ENCODE assay signal across 31 cellular contexts in genomic region chr19:10325732-10326131, GRCh38. TPM values are rescaled to one million over a fixed set of nuclear protein-coding genes. Genes with fewer than 3 reads are reported as not detected.
"Had no signal": no experiment of that assay in that cellular context is flagged by ENCODE, and none has a peak within 500 bp of the region (broad histone marks: within the 10 kb centered on the region; RNA-seq: fewer than 3 reads in every experiment).

No MANE protein-coding gene starts in this region.

- H3K27me3 ChIP-seq: ascending aorta, esophagus muscularis mucosa, foreskin keratinocyte, gastrocnemius medialis, heart left ventricle had no signal

- H3K9me3 ChIP-seq: ascending aorta, esophagus muscularis mucosa, gastrocnemius medialis, heart left ventricle had no signal

- H3K4me3 ChIP-seq: ascending aorta, coronary artery, esophagus muscularis mucosa, gastrocnemius medialis, heart left ventricle had no signal

- DNase-seq: activated B cell treated with CpG ODN at 0.5 μM for 24 hours; activated CD4-positive, alpha-beta T cell treated with anti-CD3 and anti-CD28 coated beads for 48 hours; activated CD4-positive, alpha-beta T cell treated with anti-CD3 and anti-CD28 coated beads, Interleukin-2, amount 50 U/mL, for 1 hour; activated CD4-positive, alpha-beta T cell treated with anti-CD3 and anti-CD28 coated beads, Interleukin-2, amount 50 U/mL, for 48 hours; activated CD8-positive, alpha-beta memory T cell treated with anti-CD3 and anti-CD28 coated beads for 24 hours; activated CD8-positive, alpha-beta T cell treated with anti-CD3 and anti-CD28 coated beads for 36 hours; activated effector memory CD4-positive, alpha-beta T cell treated with Interleukin-2 at 50 U/mL for 16 hours; activated naive CD4-positive, alpha-beta T cell treated with anti-CD3 and anti-CD28 coated beads, Interleukin-2, amount 10 ng/mL, durations not matched to agents 7 days and 5 days; activated naive CD8-positive, alpha-beta T cell treated with anti-CD3 and anti-CD28 coated beads, Interleukin-2, amount 10 ng/mL, durations not matched to agents 7 days and 5 days; activated T-cell treated with anti-CD3 and anti-CD28 coated beads, Interleukin-2, amount 50 U/mL, for 4 hours; dermis blood vessel endothelial cell; effector CD4-positive, alpha-beta T cell; effector memory CD8-positive, alpha-beta T cell; erythroblast; foreskin keratinocyte; gastrocnemius medialis; glutamatergic neuron; heart left ventricle; T-helper 1 cell; T-helper 17 cell; T1000; WERI-Rb-1 had no signal

- H3K4me1 ChIP-seq: ascending aorta, foreskin keratinocyte, gastrocnemius medialis, heart left ventricle had no signal

- H3K9me3 Mint-ChIP-seq: activated B cell treated with CpG ODN at 0.5 μM for 24 hours; activated CD8-positive, alpha-beta T cell treated with anti-CD3 and anti-CD28 coated beads for 36 hours; activated naive CD4-positive, alpha-beta T cell treated with anti-CD3 and anti-CD28 coated beads, Interleukin-2, amount 10 ng/mL, durations not matched to agents 7 days and 5 days; activated naive CD4-positive, alpha-beta T cell treated with anti-CD3 and anti-CD28 coated beads, Interleukin-2, amount 50 U/mL, for 72 hours; activated naive CD8-positive, alpha-beta T cell treated with anti-CD3 and anti-CD28 coated beads, Interleukin-2, amount 10 ng/mL, durations not matched to agents 7 days and 5 days; activated T-cell treated with anti-CD3 and anti-CD28 coated beads, Interleukin-2, amount 50 U/mL, for 4 hours; activated T-helper 17 cell treated with anti-CD3 and anti-CD28 coated beads, Interleukin-2, amount 50 U/mL, for 72 hours; brain; central memory CD8-positive, alpha-beta T cell; effector memory CD8-positive, alpha-beta T cell; T-helper 2 cell treated with Interferon-gamma antibody and Interleukin-4, amounts not matched to agents 5 μg/mL and 100 μg/mL, for 36 hours had no signal

- H3K4me1 Mint-ChIP-seq: activated B cell treated with CpG ODN at 0.5 μM for 24 hours; activated T-helper 17 cell treated with anti-CD3 and anti-CD28 coated beads, Interleukin-2, amount 50 U/mL, for 72 hours; brain; central memory CD8-positive, alpha-beta T cell had no signal

- ATAC-seq: activated CD4-positive, CD25-positive, alpha-beta regulatory T cell treated with anti-CD3 and anti-CD28 coated beads, Interleukin-2, amount 50 U/mL, for 24 hours; activated CD8-positive, alpha-beta T cell treated with anti-CD3 and anti-CD28 coated beads for 36 hours; activated naive CD4-positive, alpha-beta T cell treated with anti-CD3 and anti-CD28 coated beads, Interleukin-2, amount 50 U/mL, for 72 hours; activated T-cell treated with anti-CD3 and anti-CD28 coated beads, Interleukin-2, amount 50 U/mL, for 4 hours; activated T-helper 17 cell treated with anti-CD3 and anti-CD28 coated beads, Interleukin-2, amount 50 U/mL, for 72 hours; effector memory CD8-positive, alpha-beta T cell; foreskin keratinocyte; gastrocnemius medialis; heart left ventricle; T-helper 17 cell had no signal

- H3K27ac Mint-ChIP-seq: activated B cell treated with CpG ODN at 0.5 μM for 24 hours; activated CD8-positive, alpha-beta T cell treated with anti-CD3 and anti-CD28 coated beads for 36 hours; activated naive CD4-positive, alpha-beta T cell treated with anti-CD3 and anti-CD28 coated beads, Interleukin-2, amount 10 ng/mL, durations not matched to agents 7 days and 5 days; activated naive CD8-positive, alpha-beta T cell treated with anti-CD3 and anti-CD28 coated beads, Interleukin-2, amount 10 ng/mL, durations not matched to agents 7 days and 5 days; activated T-helper 17 cell treated with anti-CD3 and anti-CD28 coated beads, Interleukin-2, amount 50 U/mL, for 72 hours; brain; T-helper 17 cell; T-helper 2 cell treated with Interferon-gamma antibody and Interleukin-4, amounts not matched to agents 5 μg/mL and 100 μg/mL, for 36 hours had no signal

- H3K27ac ChIP-seq: ascending aorta, coronary artery, esophagus muscularis mucosa, foreskin keratinocyte, gastrocnemius medialis, heart left ventricle, WERI-Rb-1 had no signal

- H3K4me3 Mint-ChIP-seq: activated B cell treated with CpG ODN at 0.5 μM for 24 hours; activated CD8-positive, alpha-beta T cell treated with anti-CD3 and anti-CD28 coated beads for 36 hours; activated naive CD4-positive, alpha-beta T cell treated with anti-CD3 and anti-CD28 coated beads, Interleukin-2, amount 10 ng/mL, durations not matched to agents 7 days and 5 days; activated naive CD8-positive, alpha-beta T cell treated with anti-CD3 and anti-CD28 coated beads, Interleukin-2, amount 10 ng/mL, durations not matched to agents 7 days and 5 days; activated T-cell treated with anti-CD3 and anti-CD28 coated beads, Interleukin-2, amount 50 U/mL, for 4 hours; activated T-helper 17 cell treated with anti-CD3 and anti-CD28 coated beads, Interleukin-2, amount 50 U/mL, for 72 hours; brain; central memory CD8-positive, alpha-beta T cell; effector memory CD8-positive, alpha-beta T cell; T-helper 17 cell; T-helper 2 cell treated with Interferon-gamma antibody and Interleukin-4, amounts not matched to agents 5 μg/mL and 100 μg/mL, for 36 hours had no signal

- H3K27me3 Mint-ChIP-seq: activated B cell treated with CpG ODN at 0.5 μM for 24 hours; activated CD8-positive, alpha-beta T cell treated with anti-CD3 and anti-CD28 coated beads for 36 hours; activated naive CD4-positive, alpha-beta T cell treated with anti-CD3 and anti-CD28 coated beads, Interleukin-2, amount 10 ng/mL, durations not matched to agents 7 days and 5 days; activated naive CD8-positive, alpha-beta T cell treated with anti-CD3 and anti-CD28 coated beads, Interleukin-2, amount 10 ng/mL, durations not matched to agents 7 days and 5 days; activated T-helper 17 cell treated with anti-CD3 and anti-CD28 coated beads, Interleukin-2, amount 50 U/mL, for 72 hours; brain; central memory CD8-positive, alpha-beta T cell; effector memory CD8-positive, alpha-beta T cell; T-helper 17 cell had no signal

RNA-seq across cellular contexts. Expression of gene ZGLP1, which starts 16.1 kb away (rescaled TPM):
- total RNA-seq: ascending aorta had no signal

RNA-seq across cellular contexts. Expression of gene ICAM5, which starts 36.0 kb away (rescaled TPM):
- total RNA-seq: gastrocnemius medialis had no signal
